Comparison of ENCODE assay signal across 15 cellular contexts in the genomic region with DNA sequence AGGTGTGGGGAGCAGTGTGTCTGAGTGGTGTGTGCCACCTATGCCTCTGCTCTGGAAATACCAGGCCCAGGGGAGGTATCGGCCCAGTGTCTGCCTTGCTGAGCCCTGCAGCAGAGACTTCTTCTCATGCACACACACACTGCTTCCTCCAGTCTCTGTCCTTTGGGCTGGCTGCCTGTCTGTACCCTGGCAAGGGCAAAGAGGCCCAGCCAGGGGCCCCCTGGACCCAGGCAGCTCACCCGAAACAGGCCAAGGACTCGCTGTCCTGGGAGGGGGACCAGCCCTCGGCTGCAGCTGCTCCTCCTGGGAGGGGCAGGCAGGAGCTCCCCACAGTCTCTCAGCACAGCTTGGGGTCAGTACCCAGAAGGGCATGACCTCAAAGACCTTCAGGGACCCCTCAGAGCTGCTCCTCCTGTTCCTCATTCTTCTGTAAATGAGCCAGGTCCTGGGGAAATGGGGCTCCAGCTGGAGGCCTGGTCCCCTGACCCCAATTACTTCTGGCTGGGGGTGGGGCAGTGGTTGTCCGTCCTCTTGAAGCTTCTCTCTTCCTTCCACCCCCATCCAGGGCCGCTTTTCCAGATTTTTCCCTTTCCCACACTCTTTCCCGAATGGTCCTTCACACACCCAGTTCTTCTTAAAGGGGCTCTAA. TPM values are rescaled to one million over a fixed set of nuclear protein-coding genes. Genes with fewer than 3 reads are reported as not detected.
A peak's percentile ranks its signal among the peaks of the same experiment; 100 is the strongest.
DNase-seq lines count a peak whose midpoint lies in the region; ATAC-seq and TF ChIP-seq lines count a peak whose summit lies in the region.
"Had no signal": no experiment of that assay in that cellular context is flagged by ENCODE, and none has a peak within 500 bp of the region (broad histone marks: within the 10 kb centered on the region; RNA-seq: fewer than 3 reads in every experiment).

No MANE protein-coding gene starts in this region.

- no peaks in the 10 kb centered on the region for H3K9me2 ChIP-seq in HCT116 (ENCODE audit: insufficient read depth)

- no peaks in the 10 kb centered on the region for H3K79me2 ChIP-seq in HCT116 (ENCODE audit: insufficient read depth, low read length)

- no peak overlapping the region for H2AFZ ChIP-seq in HCT116 (ENCODE audit: low read depth, low read length, poor library complexity, severe bottlenecking)

- POLR2A ChIA-PET in HCT116 (lab: Charles Lee): no interaction called here

- no peaks in the 10 kb centered on the region for H4K20me1 ChIP-seq in HCT116 (ENCODE audit: insufficient read depth)

- RAD21 ChIA-PET in HCT116 (lab: Charles Lee; ENCODE audit: low non-redundant PET in 1 of 2, low total read pairs in 2 of 2, uncharacterized antibody in 2 of 2, unreplicated experiment in 2 of 2): no interaction called here

- no peak overlapping the region for H3K27ac Mint-ChIP-seq in chondrocyte (ENCODE audit: unreplicated experiment)
- H3K27ac Mint-ChIP-seq: CD14-positive monocyte had no signal

- H3K27me3 ChIP-seq in HCT116 (ENCODE audit: insufficient read depth, low read length): peaks cover 40% of the 10 kb centered on the region
- H3K27me3 ChIP-seq in RWPE2 (ENCODE audit: insufficient read depth, poor library complexity, severe bottlenecking): peaks cover 75% of the 10 kb centered on the region
- peaks cover 80% of the 10 kb centered on the region for H3K27me3 ChIP-seq in iPS-15b (ENCODE audit: control insufficient read depth, insufficient read depth, low read length)

- TF ChIP-seq POLR2A in HCT116 (IDR thresholded peaks at IDR 0.05; ENCODE audit: borderline replicate concordance, extremely low read depth, insufficient read depth, insufficient read length): no peak

- H3K4me2 ChIP-seq in HCT116 (ENCODE audit: low read length): no peak overlapping the region

- H3K9me3 ChIP-seq in HCT116 (ENCODE audit: control insufficient read depth in 1 of 2, insufficient read depth in 1 of 2, low read depth in 1 of 2, low read length in 2 of 2) (no peaks in the 10 kb centered on the region), RWPE2 (ENCODE audit: severe bottlenecking) (no peaks in the 10 kb centered on the region), iPS-15b (ENCODE audit: control insufficient read depth, insufficient read depth, low read length) (no peaks in the 10 kb centered on the region)
- H3K9me3 ChIP-seq: Peyer's patch had no signal

- intact Hi-C loops in HCT116 (cut with micrococcal nuclease): no loop called here

- CTCF ChIA-PET in HCT116 (lab: Charles Lee): no interaction called here

- no peak overlapping the region for H3K4me3 Mint-ChIP-seq in chondrocyte (ENCODE audit: unreplicated experiment)

- H3K27ac ChIP-seq in HCT116 (ENCODE audit: low read depth, low read length) (no peak overlapping the region), RWPE2 (ENCODE audit: poor library complexity, severe bottlenecking) (no peak overlapping the region)
- H3K27ac ChIP-seq: Peyer's patch had no signal

- H3K36me3 Mint-ChIP-seq in chondrocyte (ENCODE audit: low read depth): no peaks in the 10 kb centered on the region
- H3K36me3 Mint-ChIP-seq: CD14-positive monocyte had no signal

- H3K27me3 Mint-ChIP-seq in chondrocyte (ENCODE audit: low read depth): peaks cover 61% of the 10 kb centered on the region

- H3K36me3 ChIP-seq in HCT116 (ENCODE audit: control insufficient read depth in 1 of 2, insufficient read depth in 2 of 2, low read length in 2 of 2) (no peaks in the 10 kb centered on the region), RWPE2 (ENCODE audit: low read depth) (no peaks in the 10 kb centered on the region), iPS-15b (ENCODE audit: control insufficient read depth, insufficient read depth, low read length) (no peaks in the 10 kb centered on the region)
- H3K36me3 ChIP-seq: Peyer's patch had no signal

- H3K9me3 Mint-ChIP-seq in chondrocyte (ENCODE audit: low read depth): no peaks in the 10 kb centered on the region

- DNase-seq in HCT116 (ENCODE audit: low read depth, low spot score) (no peak), RWPE2 (ENCODE audit: low spot score) (peak; percentile 26), retina (peak; percentile 56), NCI-H1105 (lab: John Stamatoyannopoulos, UW) (no peak), chondrocyte (ENCODE audit: low spot score) (no peak)
- DNase-seq: ACHN, AML-193, COR-L47, NCI-H2081 treated with DMSO at 0.1 percent for 48 hours, NCI-H510A treated with DMSO at 0.1 percent for 48 hours, Peyer's patch, SIG-M5 had no signal

- BruUV-seq in HCT116 (replicated peaks; lab: Mats Ljungman, UMichigan): no TSS peak

- peaks cover 0 to 8% of the 10 kb centered on the region in 2 experiments; a peak in 2 of 4 replicates for H3K4me1 ChIP-seq in HCT116 (ENCODE audit: control insufficient read depth in 1 of 2, insufficient read depth in 2 of 2, low read length in 2 of 2)
- H3K4me1 ChIP-seq in RWPE2 (ENCODE audit: insufficient read depth, poor library complexity, severe bottlenecking): no peaks in the 10 kb centered on the region
- peaks cover 9% of the 10 kb centered on the region for H3K4me1 ChIP-seq in iPS-15b (ENCODE audit: control insufficient read depth, insufficient read depth, low read length)
- H3K4me1 ChIP-seq: Peyer's patch had no signal

- no peak overlapping the region for H3K9ac ChIP-seq in HCT116 (ENCODE audit: low read length)
- peak overlapping the region; percentile 12 for H3K9ac ChIP-seq in iPS-15b (ENCODE audit: low read depth, low read length)

- TF ChIP-seq CTCF in HCT116 (IDR thresholded peaks at IDR 0.05 in 2 of 3, conservative IDR thresholded peaks at IDR 0.05 in 1 of 3; ENCODE audit: borderline replicate concordance in 1 of 3, insufficient read depth in 1 of 3, low read depth in 2 of 3, low read length in 2 of 3) (no peak), RWPE2 (IDR thresholded peaks at IDR 0.05; ENCODE audit: poor library complexity, severe bottlenecking) (no peak), chondrocyte (IDR thresholded peaks at IDR 0.05) (no peak)

- no peak for TF ChIP-seq RAD21 in HCT116 (IDR thresholded peaks at IDR 0.05; ENCODE audit: low read depth)

- no peaks in the 10 kb centered on the region for H3K4me1 Mint-ChIP-seq in chondrocyte (ENCODE audit: low read depth)
- H3K4me1 Mint-ChIP-seq: CD14-positive monocyte had no signal

- ATAC-seq in HCT116: 0 out of 2 replicates have a peak, but pooled peaks have one; percentile 20
- no peak for ATAC-seq in RWPE2 (ENCODE audit: low read depth)
- no peak for ATAC-seq in GM21390 (IDR thresholded peaks at IDR 0.05; ENCODE audit: unreplicated experiment)

- H3K4me3 ChIP-seq in HCT116 (replicated peaks in 1 of 2; ENCODE audit: low read depth in 1 of 2, low read length in 2 of 2) (no peak overlapping the region), RWPE2 (ENCODE audit: severe bottlenecking) (no peak overlapping the region), iPS-15b (ENCODE audit: low read depth, low read length) (no peak overlapping the region)
- H3K4me3 ChIP-seq: Peyer's patch had no signal

TF ChIP-seq in HCT116, 20 proteins besides CTCF, POLR2A, EP300 and RAD21:
- TF ChIP-seq SP1 (IDR thresholded peaks at IDR 0.05; ENCODE audit: low read depth) (no peak), TCF7L2 (IDR thresholded peaks at IDR 0.05; ENCODE audit: borderline replicate concordance, extremely low read depth, insufficient read depth, insufficient read length) (no peak), ELF1 (IDR thresholded peaks at IDR 0.05; ENCODE audit: borderline replicate concordance, low read depth) (no peak), CEBPB (IDR thresholded peaks at IDR 0.05; ENCODE audit: low read depth) (no peak), EZH2 (IDR thresholded peaks at IDR 0.05) (no peak), CBX3 (IDR thresholded peaks at IDR 0.05; ENCODE audit: low read depth) (no peak), SIN3A (IDR thresholded peaks at IDR 0.05; ENCODE audit: low read depth) (no peak), EGR1 (IDR thresholded peaks at IDR 0.05; ENCODE audit: low read depth) (no peak), EZH2phosphoT487 (IDR thresholded peaks at IDR 0.05; ENCODE audit: borderline replicate concordance) (no peak)
- TF ChIP-seq, protein P1, sequence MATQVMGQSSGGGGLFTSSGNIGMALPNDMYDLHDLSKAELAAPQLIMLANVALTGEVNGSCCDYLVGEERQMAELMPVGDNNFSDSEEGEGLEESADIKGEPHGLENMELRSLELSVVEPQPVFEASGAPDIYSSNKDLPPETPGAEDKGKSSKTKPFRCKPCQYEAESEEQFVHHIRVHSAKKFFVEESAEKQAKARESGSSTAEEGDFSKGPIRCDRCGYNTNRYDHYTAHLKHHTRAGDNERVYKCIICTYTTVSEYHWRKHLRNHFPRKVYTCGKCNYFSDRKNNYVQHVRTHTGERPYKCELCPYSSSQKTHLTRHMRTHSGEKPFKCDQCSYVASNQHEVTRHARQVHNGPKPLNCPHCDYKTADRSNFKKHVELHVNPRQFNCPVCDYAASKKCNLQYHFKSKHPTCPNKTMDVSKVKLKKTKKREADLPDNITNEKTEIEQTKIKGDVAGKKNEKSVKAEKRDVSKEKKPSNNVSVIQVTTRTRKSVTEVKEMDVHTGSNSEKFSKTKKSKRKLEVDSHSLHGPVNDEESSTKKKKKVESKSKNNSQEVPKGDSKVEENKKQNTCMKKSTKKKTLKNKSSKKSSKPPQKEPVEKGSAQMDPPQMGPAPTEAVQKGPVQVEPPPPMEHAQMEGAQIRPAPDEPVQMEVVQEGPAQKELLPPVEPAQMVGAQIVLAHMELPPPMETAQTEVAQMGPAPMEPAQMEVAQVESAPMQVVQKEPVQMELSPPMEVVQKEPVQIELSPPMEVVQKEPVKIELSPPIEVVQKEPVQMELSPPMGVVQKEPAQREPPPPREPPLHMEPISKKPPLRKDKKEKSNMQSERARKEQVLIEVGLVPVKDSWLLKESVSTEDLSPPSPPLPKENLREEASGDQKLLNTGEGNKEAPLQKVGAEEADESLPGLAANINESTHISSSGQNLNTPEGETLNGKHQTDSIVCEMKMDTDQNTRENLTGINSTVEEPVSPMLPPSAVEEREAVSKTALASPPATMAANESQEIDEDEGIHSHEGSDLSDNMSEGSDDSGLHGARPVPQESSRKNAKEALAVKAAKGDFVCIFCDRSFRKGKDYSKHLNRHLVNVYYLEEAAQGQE (IDR thresholded peaks at IDR 0.05; ENCODE audit: low read depth): no peak

RNA-seq across cellular contexts. Expression of a gene that starts 24.5 kb away (rescaled TPM):
- total RNA-seq in HCT116 (2021; ENCODE audit: unreplicated experiment): not detected
- 0.04 and 0.09 TPM in 2 replicates for polyA plus RNA-seq in HCT116 (2012)
- 0.08 to 0.22 TPM in 2 of 3 replicates, not detected in the other for total RNA-seq in chondrocyte
- total RNA-seq: Peyer's patch had no signal
- polyA plus RNA-seq: CD14-positive monocyte had no signal

Comparison
In these comparisons a context has a peak if more than half of its experiments do, and no peak if none do; other contexts are left out.
1. DNase-seq: peak in RWPE2 (single experiment) and retina (single experiment); none in HCT116 (single experiment), NCI-H1105 (single experiment) and chondrocyte (single experiment).